Comparison of ENCODE assay signal across 28 cellular contexts in the genomic region with DNA sequence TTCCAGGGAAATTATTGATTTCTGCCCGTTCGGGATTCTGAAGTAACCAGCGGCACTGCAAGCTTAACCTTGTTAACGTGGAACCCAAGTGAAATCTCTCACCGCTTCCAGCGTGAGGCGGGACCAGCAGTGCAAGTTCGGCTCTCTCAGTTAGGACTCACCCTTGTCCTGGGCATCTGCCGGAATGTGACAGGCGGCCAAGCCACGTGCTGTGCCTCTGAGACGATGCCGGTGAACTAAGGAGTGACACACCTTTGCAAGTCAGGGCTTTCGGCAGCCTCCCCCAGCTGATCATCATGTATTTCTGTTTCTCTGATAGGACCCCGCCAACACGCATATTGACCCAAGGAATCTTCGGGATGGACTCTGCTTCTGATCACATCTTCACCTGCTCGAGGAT.
"Had no signal": no experiment of that assay in that cellular context is flagged by ENCODE, and none has a peak within 500 bp of the region (broad histone marks: within the 10 kb centered on the region; RNA-seq: fewer than 3 reads in every experiment).

No MANE protein-coding gene starts in this region.

- ATAC-seq: naive thymus-derived CD8-positive, alpha-beta T cell; natural killer cell treated with Interleukin-12 subunit alpha and Interleukin-12 subunit beta and Interleukin-15 and Interleukin-18, amount 100 ng/mL, for 72 hours; right cardiac atrium; right lobe of liver; stimulated activated effector memory CD8-positive, alpha-beta T cell treated with anti-CD3 and anti-CD28 coated beads, Interleukin-12 subunit alpha, Interleukin-12 subunit beta, amount 100 ng/mL, for 72 hours; stimulated activated naive B cell treated with anti-CD40 and anti-IgM and Interleukin-4, amounts not matched to agents 10 μg/mL and 1 μg/mL and 100 μg/mL, for 72 hours had no signal

- H3K4me3 Mint-ChIP-seq: naive B cell; naive thymus-derived CD8-positive, alpha-beta T cell; natural killer cell treated with Interleukin-12 subunit alpha and Interleukin-12 subunit beta and Interleukin-15 and Interleukin-18, amount 100 ng/mL, for 72 hours; nephron progenitor cell; neural crest cell; stimulated activated effector memory CD8-positive, alpha-beta T cell treated with anti-CD3 and anti-CD28 coated beads, Interleukin-12 subunit alpha, Interleukin-12 subunit beta, amount 100 ng/mL, for 72 hours; stimulated activated naive B cell treated with anti-CD40 and anti-IgM and Interleukin-4, amounts not matched to agents 10 μg/mL and 1 μg/mL and 100 μg/mL, for 72 hours; stimulated activated naive CD8-positive, alpha-beta T cell treated with anti-CD3 and anti-CD28 coated beads, Interleukin-15, Interleukin-2, amounts not matched to agents 100 ng/mL and 50 ng/mL, for 24 hours had no signal

- H3K4me3 ChIP-seq: ovary, right lobe of liver, sigmoid colon, stomach, thoracic aorta, thyroid gland, tibial nerve, upper lobe of left lung, uterus had no signal

- DNase-seq: naive B cell; naive thymus-derived CD8-positive, alpha-beta T cell; nephron progenitor cell; occipital lobe; ovary; right cardiac atrium; right lobe of liver; sigmoid colon; small intestine; stimulated activated CD4-positive, alpha-beta T cell treated with anti-CD3 and anti-CD28 coated beads, Interleukin-15, amount 100 ng/mL, for 24 hours; stimulated activated CD4-positive, alpha-beta T cell treated with anti-CD3 and anti-CD28 coated beads, Interleukin-2, amount 100 ng/mL, for 24 hours; stimulated activated CD4-positive, alpha-beta T cell treated with anti-CD3 and anti-CD28 coated beads, Interleukin-2, amount 100 ng/mL, for 48 hours; stimulated activated CD4-positive, alpha-beta T cell treated with anti-CD3 and anti-CD28 coated beads, Interleukin-4, amount 100 ng/mL, for 24 hours; stimulated activated naive B cell treated with anti-CD40 and anti-IgM and Interleukin-4, amounts not matched to agents 10 μg/mL and 1 μg/mL and 100 μg/mL, for 72 hours; stimulated activated naive CD4-positive, alpha-beta T cell treated with Interleukin-2 at 50 U/mL for 16 hours; stomach; thyroid gland; trophoblast cell; upper lobe of left lung; uterus had no signal

- H3K36me3 Mint-ChIP-seq: naive B cell; naive thymus-derived CD8-positive, alpha-beta T cell; natural killer cell treated with Interleukin-12 subunit alpha and Interleukin-12 subunit beta and Interleukin-15 and Interleukin-18, amount 100 ng/mL, for 72 hours; stimulated activated effector memory CD8-positive, alpha-beta T cell treated with anti-CD3 and anti-CD28 coated beads, Interleukin-12 subunit alpha, Interleukin-12 subunit beta, amount 100 ng/mL, for 72 hours; stimulated activated naive B cell treated with anti-CD40 and anti-IgM and Interleukin-4, amounts not matched to agents 10 μg/mL and 1 μg/mL and 100 μg/mL, for 72 hours had no signal

- H3K4me1 Mint-ChIP-seq: naive B cell; naive thymus-derived CD8-positive, alpha-beta T cell; nephron progenitor cell; stimulated activated effector memory CD8-positive, alpha-beta T cell treated with anti-CD3 and anti-CD28 coated beads, Interleukin-12 subunit alpha, Interleukin-12 subunit beta, amount 100 ng/mL, for 72 hours; stimulated activated naive B cell treated with anti-CD40 and anti-IgM and Interleukin-4, amounts not matched to agents 10 μg/mL and 1 μg/mL and 100 μg/mL, for 72 hours had no signal

- H3K27me3 Mint-ChIP-seq: naive B cell; stimulated activated naive B cell treated with anti-CD40 and anti-IgM and Interleukin-4, amounts not matched to agents 10 μg/mL and 1 μg/mL and 100 μg/mL, for 72 hours had no signal

- H3K4me1 ChIP-seq: parathyroid adenoma, right lobe of liver, sigmoid colon, stomach, thyroid gland, tibial nerve, upper lobe of left lung, uterus had no signal

- H3K27me3 ChIP-seq: ovary, right lobe of liver, thyroid gland, tibial nerve, upper lobe of left lung, uterus had no signal

- H3K27ac Mint-ChIP-seq: naive B cell; natural killer cell treated with Interleukin-12 subunit alpha and Interleukin-12 subunit beta and Interleukin-15 and Interleukin-18, amount 100 ng/mL, for 72 hours; nephron progenitor cell; progenitor cell of endocrine pancreas; stimulated activated effector memory CD8-positive, alpha-beta T cell treated with anti-CD3 and anti-CD28 coated beads, Interleukin-12 subunit alpha, Interleukin-12 subunit beta, amount 100 ng/mL, for 72 hours; stimulated activated naive B cell treated with anti-CD40 and anti-IgM and Interleukin-4, amounts not matched to agents 10 μg/mL and 1 μg/mL and 100 μg/mL, for 72 hours; stimulated activated naive CD8-positive, alpha-beta T cell treated with anti-CD3 and anti-CD28 coated beads, Interleukin-15, Interleukin-2, amounts not matched to agents 100 ng/mL and 50 ng/mL, for 24 hours had no signal

- H3K9me3 ChIP-seq: ovary, right lobe of liver, sigmoid colon, stomach, thoracic aorta, thyroid gland, tibial nerve, upper lobe of left lung, uterus had no signal

- H2AFZ ChIP-seq: parathyroid adenoma had no signal

- H3K9me3 Mint-ChIP-seq: nephron progenitor cell; neural crest cell; stimulated activated naive B cell treated with anti-CD40 and anti-IgM and Interleukin-4, amounts not matched to agents 10 μg/mL and 1 μg/mL and 100 μg/mL, for 72 hours had no signal

- H3K9ac ChIP-seq: parathyroid adenoma had no signal

- FAIRE-seq: small intestine had no signal

- H3K36me3 ChIP-seq: ovary, right lobe of liver, sigmoid colon, stomach, thoracic aorta, thyroid gland, tibial nerve, upper lobe of left lung, uterus had no signal

- H3K27ac ChIP-seq: ovary, parathyroid adenoma, right lobe of liver, sigmoid colon, stomach, thoracic aorta, thyroid gland, tibial nerve, upper lobe of left lung, uterus had no signal

- H3K79me2 ChIP-seq: parathyroid adenoma had no signal
